19 cellular contexts compared by ENCODE assay signal in genomic region chr15:59062985-59063384, GRCh38. TPM values are rescaled to one million over a fixed set of nuclear protein-coding genes. Genes with fewer than 3 reads are reported as not detected.
DNase-seq lines count a peak whose midpoint lies in the region; ATAC-seq and TF ChIP-seq lines count a peak whose summit lies in the region.
"Had no signal": no experiment of that assay in that cellular context is flagged by ENCODE, and none has a peak within 500 bp of the region (broad histone marks: within the 10 kb centered on the region; RNA-seq: fewer than 3 reads in every experiment).

No MANE protein-coding gene starts in this region.

- H3K4me3 ChIP-seq in fibroblast of mammary gland (ENCODE audit: control insufficient read depth, low read depth, low read length) (no peak overlapping the region), dorsolateral prefrontal cortex (no peak overlapping the region)
- H3K4me3 ChIP-seq: colonic mucosa, upper lobe of right lung had no signal

- TF ChIP-seq CTCF in fibroblast of mammary gland (conservative IDR thresholded peaks at IDR 0.05; ENCODE audit: control insufficient read depth, insufficient read depth, low read depth, low read length) (no peak), dorsolateral prefrontal cortex (IDR thresholded peaks at IDR 0.05 in 54 of 56, conservative IDR thresholded peaks at IDR 0.05 in 2 of 56; ENCODE audit: low read depth in 1 of 56, partially characterized antibody in 56 of 56) (no peak)

- DNase-seq in left ventricle myocardium superior (no peak), Right ventricle myocardium inferior (ENCODE audit: missing footprints) (no peak), SIG-M5 treated with dmso at 0.1 percent for 504 hours (lab: John Stamatoyannopoulos, UW; ENCODE audit: unreplicated experiment) (peak; percentile 73), fibroblast of mammary gland (ENCODE audit: low read depth) (peak; percentile 55), DMS 273 (lab: John Stamatoyannopoulos, UW; ENCODE audit: unreplicated experiment) (no peak), RPMI8226 (no peak), dorsolateral prefrontal cortex (no peak)
- DNase-seq: activated naive CD4-positive, alpha-beta T cell treated with Interleukin-2 at 50 U/mL for 16 hours; CD8-positive, alpha-beta T cell; colonic mucosa; GOT3; NCI-H2029 treated with DMSO at 0.1 percent for 48 hours; NCI-H510A treated with DMSO at 0.1 percent for 48 hours; PC-3; SK-N-SH; stimulated activated CD4-positive, alpha-beta T cell treated with anti-CD3 and anti-CD28 coated beads, Interleukin-15, amount 100 ng/mL, for 24 hours; stimulated activated naive B cell treated with anti-CD40 and anti-IgM and Interleukin-4, amounts not matched to agents 10 μg/mL and 1 μg/mL and 100 μg/mL, for 72 hours; upper lobe of right lung had no signal

- H3K27ac ChIP-seq in dorsolateral prefrontal cortex: peak overlapping the region in 1 of 59 donors; percentile 46
- H3K27ac ChIP-seq: colonic mucosa, upper lobe of right lung had no signal

- intact Hi-C loops in left ventricle myocardium superior (cut with micrococcal nuclease) (no loop called here), Right ventricle myocardium inferior (cut with DNase I) (no loop called here), dorsolateral prefrontal cortex (cut with DNase I) (no loop called here)

- TF ChIP-seq POLR2A in GM18505 (IDR thresholded peaks at IDR 0.05; ENCODE audit: borderline replicate concordance, extremely low read depth, insufficient read depth, insufficient read length): no peak

- no peaks in the 10 kb centered on the region for H3K27me3 ChIP-seq in dorsolateral prefrontal cortex
- H3K27me3 ChIP-seq: colonic mucosa, upper lobe of right lung had no signal

- ATAC-seq in left ventricle myocardium superior: peak; percentile 21
- ATAC-seq in Right ventricle myocardium inferior: no peak
- ATAC-seq in GM18505 (IDR thresholded peaks at IDR 0.05; ENCODE audit: unreplicated experiment): no peak
- ATAC-seq: CD8-positive, alpha-beta T cell; PC-3; stimulated activated naive B cell treated with anti-CD40 and anti-IgM and Interleukin-4, amounts not matched to agents 10 μg/mL and 1 μg/mL and 100 μg/mL, for 72 hours; upper lobe of right lung had no signal

RNA-seq across cellular contexts. Expression of gene CCNB2, which starts 42.0 kb away (rescaled TPM):
- total RNA-seq in left ventricle myocardium superior: 0.42 TPM
- total RNA-seq in Right ventricle myocardium inferior: 0.54 TPM
- total RNA-seq in dorsolateral prefrontal cortex: 1 to 10 TPM in 28 of 120 experiments, under 1 TPM in 78, not detected in 14; 0.18 to 2.1 (median 0.74) TPM

Comparison
In these comparisons a context has a peak if more than half of its experiments do, and no peak if none do; other contexts are left out.
1. DNase-seq: peak in SIG-M5 treated with dmso at 0.1 percent for 504 hours (single experiment) and fibroblast of mammary gland (single experiment); none in left ventricle myocardium superior (single experiment), Right ventricle myocardium inferior (single experiment), DMS 273 (single experiment), RPMI8226 (single experiment) and dorsolateral prefrontal cortex (0 of 10).